ENCODE assay signal across 21 cellular contexts in the genomic region with DNA sequence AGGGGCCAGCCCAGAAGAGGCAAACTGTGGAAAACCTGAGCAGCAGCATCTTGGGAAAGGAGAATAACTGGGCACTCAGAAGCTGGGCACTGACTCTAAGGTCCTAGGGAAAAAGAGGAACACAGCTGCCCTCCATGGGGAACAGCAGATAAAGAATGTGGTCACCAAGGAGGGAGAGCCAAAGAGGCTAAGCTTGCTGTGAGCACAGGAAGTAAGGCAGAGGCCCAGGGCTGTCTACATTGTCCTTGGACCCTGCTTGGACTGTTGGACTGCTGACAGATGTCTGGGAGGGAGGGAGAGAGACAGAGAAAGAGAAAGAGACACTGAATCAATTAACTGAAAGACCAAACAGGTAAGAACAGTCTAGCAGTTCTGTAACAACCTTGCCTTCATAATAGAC. TPM values are rescaled to one million over a fixed set of nuclear protein-coding genes. Genes with fewer than 3 reads are reported as not detected.
A peak's percentile ranks its signal among the peaks of the same experiment; 100 is the strongest.
DNase-seq lines count a peak whose midpoint lies in the region; ATAC-seq and TF ChIP-seq lines count a peak whose summit lies in the region.
"Had no signal": no experiment of that assay in that cellular context is flagged by ENCODE, and none has a peak within 500 bp of the region (broad histone marks: within the 10 kb centered on the region; RNA-seq: fewer than 3 reads in every experiment).

No MANE protein-coding gene starts in this region.

- no peaks in the 10 kb centered on the region for H3K36me3 ChIP-seq in DND-41 (ENCODE audit: insufficient read depth, low read length)
- no peaks in the 10 kb centered on the region for H3K36me3 ChIP-seq in ectodermal cell (ENCODE audit: control insufficient read depth, insufficient read depth, low read length)
- no peaks in the 10 kb centered on the region for H3K36me3 ChIP-seq in trophoblast cell (ENCODE audit: control insufficient read depth in 1 of 2, insufficient read depth in 2 of 2, low read length in 2 of 2)
- H3K36me3 ChIP-seq in Karpas-422 (ENCODE audit: insufficient read depth, low read length): no peaks in the 10 kb centered on the region
- H3K36me3 ChIP-seq: ascending aorta, gastrocnemius medialis, prostate gland had no signal

- H3K4ac ChIP-seq in trophoblast cell (ENCODE audit: low read depth, low read length): no peak overlapping the region

- H3K27ac ChIP-seq in DND-41 (ENCODE audit: low read length): peak overlapping the region; percentile 11; the same call in 1 of the 2 replicates
- H3K27ac ChIP-seq in ectodermal cell (ENCODE audit: insufficient read depth, low read depth, low read length, poor library complexity, severe bottlenecking): peak overlapping the region; percentile 8
- no peak overlapping the region for H3K27ac ChIP-seq in trophoblast cell (ENCODE audit: low read depth, low read length)
- H3K27ac ChIP-seq in Karpas-422 (ENCODE audit: low read length): no peak overlapping the region
- H3K27ac ChIP-seq: ascending aorta, gastrocnemius medialis, prostate gland, VCaP had no signal

- no peak for DNase-seq in DND-41
- peak; percentile 27 for DNase-seq in NCI-H69 (lab: John Stamatoyannopoulos, UW)
- DNase-seq in trophoblast cell: no peak
- no peak for DNase-seq in stimulated activated CD8-positive, alpha-beta memory T cell treated with anti-CD3 and anti-CD28 coated beads, Interleukin-4, amount 100 ng/mL, for 48 hours
- no peak for DNase-seq in Karpas-422
- DNase-seq in NCI-H2029 (lab: John Stamatoyannopoulos, UW): no peak
- DNase-seq: activated CD4-positive, alpha-beta T cell treated with anti-CD3 and anti-CD28 coated beads, Interleukin-2, amount 50 U/mL, for 1 hour; CD4-positive, alpha-beta memory T cell; effector CD8-positive, alpha-beta T cell; gastrocnemius medialis; hypothalamus; NCI-H146; NCI-H2171 treated with DMSO at 0.1 percent for 48 hours; NCI-H524 treated with DMSO at 0.1 percent for 48 hours; stimulated activated CD4-positive, alpha-beta T cell treated with anti-CD3 and anti-CD28 coated beads, Interleukin-1b, Interleukin-23, amount 100 ng/mL, for 48 hours had no signal

- no peaks in the 10 kb centered on the region for H3K9me2 ChIP-seq in Karpas-422 (replicated peaks; ENCODE audit: insufficient read depth, low read length)

- H3K14ac ChIP-seq in trophoblast cell (ENCODE audit: low read length): no peak overlapping the region

- no peak overlapping the region for H4K12ac ChIP-seq in trophoblast cell (ENCODE audit: low read depth, low read length)

- ATAC-seq in DND-41 (ENCODE audit: insufficient read depth, low read depth): no peak
- ATAC-seq: esophagus mucosa; gastrocnemius medialis; stimulated activated effector memory CD8-positive, alpha-beta T cell treated with anti-CD3 and anti-CD28 coated beads, Interleukin-12 subunit alpha, Interleukin-12 subunit beta, amount 100 ng/mL, for 72 hours had no signal

- H3K4me3 ChIP-seq in DND-41 (ENCODE audit: low read depth in 1 of 2, low read length in 2 of 2): no peak overlapping the region
- no peak overlapping the region for H3K4me3 ChIP-seq in ectodermal cell (ENCODE audit: insufficient read depth, low read depth, low read length)
- H3K4me3 ChIP-seq in trophoblast cell (ENCODE audit: low read depth, low read length): no peak overlapping the region
- H3K4me3 ChIP-seq in Karpas-422 (ENCODE audit: low read length): no peak overlapping the region
- H3K4me3 ChIP-seq: ascending aorta, gastrocnemius medialis, prostate gland had no signal

- H3K79me2 ChIP-seq in DND-41 (ENCODE audit: insufficient read depth, low read length) (peaks cover 4% of the 10 kb centered on the region), trophoblast cell (ENCODE audit: control insufficient read depth, insufficient read depth, low read length, poor library complexity) (no peaks in the 10 kb centered on the region), Karpas-422 (ENCODE audit: low read length) (peaks cover 2% of the 10 kb centered on the region; the same call in 1 of the 2 replicates)

- H2BK120ac ChIP-seq in trophoblast cell (ENCODE audit: insufficient read depth, low read length, poor library complexity): no peak overlapping the region

- H3K27me3 ChIP-seq in DND-41 (ENCODE audit: insufficient read depth, low read length, poor library complexity): no peaks in the 10 kb centered on the region
- peaks cover 11% of the 10 kb centered on the region for H3K27me3 ChIP-seq in ectodermal cell (ENCODE audit: control insufficient read depth, insufficient read depth, low read length, poor library complexity, severe bottlenecking)
- no peaks in the 10 kb centered on the region for H3K27me3 ChIP-seq in trophoblast cell (ENCODE audit: insufficient read depth, low read length)
- no peaks in the 10 kb centered on the region for H3K27me3 ChIP-seq in Karpas-422 (ENCODE audit: low read length)
- H3K27me3 ChIP-seq: ascending aorta, gastrocnemius medialis had no signal

- H3K9ac ChIP-seq in DND-41 (ENCODE audit: low read depth, low read length): no peak overlapping the region
- H3K9ac ChIP-seq in trophoblast cell (ENCODE audit: low read length): no peak overlapping the region
- H3K9ac ChIP-seq in Karpas-422 (ENCODE audit: low read length): no peak overlapping the region

- H4K20me1 ChIP-seq in DND-41 (ENCODE audit: insufficient read depth, low read length) (no peaks in the 10 kb centered on the region), Karpas-422 (ENCODE audit: insufficient read depth, low read depth, low read length) (no peaks in the 10 kb centered on the region)

- peak overlapping the region; percentile 99 for H3K23ac ChIP-seq in trophoblast cell (ENCODE audit: low read length)

- no peak overlapping the region for H2BK12ac ChIP-seq in trophoblast cell (ENCODE audit: low read length)

- no peaks in the 10 kb centered on the region for H3K79me1 ChIP-seq in trophoblast cell (ENCODE audit: low read length)

- no peak overlapping the region for H2BK5ac ChIP-seq in trophoblast cell (ENCODE audit: low read depth, low read length, poor library complexity)

- H3K4me2 ChIP-seq in DND-41 (ENCODE audit: insufficient read depth, low read length) (no peak overlapping the region), trophoblast cell (ENCODE audit: low read length) (no peak overlapping the region), Karpas-422 (ENCODE audit: low read depth, low read length, poor library complexity, severe bottlenecking) (no peak overlapping the region)

- H3K9me3 ChIP-seq in DND-41 (ENCODE audit: insufficient read depth, low read length, severe bottlenecking) (no peaks in the 10 kb centered on the region), ectodermal cell (ENCODE audit: control insufficient read depth, low read length) (no peaks in the 10 kb centered on the region), trophoblast cell (ENCODE audit: insufficient read depth, low read depth, low read length) (no peaks in the 10 kb centered on the region), Karpas-422 (ENCODE audit: low read length) (no peaks in the 10 kb centered on the region)
- H3K9me3 ChIP-seq: ascending aorta, gastrocnemius medialis, prostate gland had no signal

- no peak for TF ChIP-seq CTCF in DND-41 (IDR thresholded peaks at IDR 0.05; ENCODE audit: borderline replicate concordance, extremely low read depth, low read length, poor library complexity, severe bottlenecking)

- peak overlapping the region; percentile 72 for H2AFZ ChIP-seq in DND-41 (ENCODE audit: low read depth, low read length)
- H2AFZ ChIP-seq in trophoblast cell (ENCODE audit: insufficient read depth, low read length, poor library complexity): no peak overlapping the region
- no peak overlapping the region for H2AFZ ChIP-seq in Karpas-422 (ENCODE audit: low read length)

- no peak overlapping the region for H3K18ac ChIP-seq in trophoblast cell (ENCODE audit: low read length)

- H3K4me1 ChIP-seq in DND-41 (ENCODE audit: insufficient read depth, low read length) (peaks cover 38% of the 10 kb centered on the region), ectodermal cell (ENCODE audit: control insufficient read depth, insufficient read depth, low read length) (no peaks in the 10 kb centered on the region), trophoblast cell (ENCODE audit: control insufficient read depth in 1 of 2, insufficient read depth in 2 of 2, low read length in 2 of 2) (no peaks in the 10 kb centered on the region), Karpas-422 (ENCODE audit: low read length) (peaks cover 33% of the 10 kb centered on the region)
- H3K4me1 ChIP-seq: prostate gland had no signal

- H4K91ac ChIP-seq in trophoblast cell (ENCODE audit: low read depth, low read length): no peak overlapping the region

- no peak overlapping the region for H2AK5ac ChIP-seq in trophoblast cell (ENCODE audit: low read length)

- no peak overlapping the region for H4K8ac ChIP-seq in trophoblast cell (ENCODE audit: low read depth, low read length)

RNA-seq across cellular contexts. Expression of a gene that starts 4.5 kb away (rescaled TPM):
- polyA plus RNA-seq in ectodermal cell (2013, experiment 1 of 4): 5.1 TPM
- 4.7 TPM for polyA plus RNA-seq in ectodermal cell (2013, experiment 2 of 4)
- polyA plus RNA-seq in ectodermal cell (2013, experiment 3 of 4): 3.8 TPM
- 3.5 TPM for polyA plus RNA-seq in ectodermal cell (2013, experiment 4 of 4)
- polyA plus RNA-seq in trophoblast cell (2013): 0.43 and 0.44 TPM in 2 replicates
- total RNA-seq in Karpas-422 (2014; rRNA removed; shearing (Covaris generic); ENCODE audit: low replicate concordance): 3.5 and 4.6 TPM in 2 replicates
- total RNA-seq: CD4-positive, alpha-beta memory T cell had no signal
- polyA plus RNA-seq: CD4-positive, alpha-beta memory T cell had no signal

Comparison
In these comparisons a context has a peak if more than half of its experiments do, and no peak if none do; other contexts are left out.
1. H3K27ac ChIP-seq: peak in DND-41 (single experiment) and ectodermal cell (single experiment); none in trophoblast cell (single experiment) and Karpas-422 (single experiment).